In the genomic region with DNA sequence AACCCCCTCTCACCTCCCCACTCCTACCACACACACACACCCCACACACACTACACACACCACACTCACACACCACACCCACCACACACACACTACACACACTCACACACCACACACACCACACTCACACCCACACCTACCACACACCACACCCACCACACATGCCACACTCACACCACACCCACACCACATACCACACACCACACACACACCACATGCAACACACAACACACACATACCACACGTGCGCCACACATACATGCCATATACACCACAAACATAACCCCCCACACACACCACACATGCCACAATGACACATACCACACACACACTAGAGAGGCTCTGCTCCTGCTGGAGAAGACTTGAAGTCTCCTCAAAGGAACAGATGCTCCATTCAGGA, we compare ENCODE assay signal across 16 cellular contexts. TPM values are rescaled to one million over a fixed set of nuclear protein-coding genes. Genes with fewer than 3 reads are reported as not detected.
DNase-seq lines count a peak whose midpoint lies in the region; ATAC-seq, FAIRE-seq and TF ChIP-seq lines count a peak whose summit lies in the region.
"Had no signal": no experiment of that assay in that cellular context is flagged by ENCODE, and none has a peak within 500 bp of the region (broad histone marks: within the 10 kb centered on the region; RNA-seq: fewer than 3 reads in every experiment).

No MANE protein-coding gene starts in this region.

- no peak overlapping the region for H3K9ac ChIP-seq in kidney (ENCODE audit: low read length in 2 of 2)
- H3K9ac ChIP-seq: GM23248, KMS-11 had no signal

- peaks cover 4% of the 10 kb centered on the region for H3K9me3 Mint-ChIP-seq in activated T-helper 1 cell treated with anti-CD3 and anti-CD28 coated beads, Interleukin-12 subunit alpha, Interleukin-12 subunit beta, Interleukin-2, Interleukin-4 antibody, amounts not matched to agents 30 ng/mL and 10 ng/mL and 1 ng/mL, durations not matched to agents 14 hours and 24 hours and 36 hours
- H3K9me3 Mint-ChIP-seq in stimulated activated naive CD8-positive, alpha-beta T cell treated with anti-CD3 and anti-CD28 coated beads, Interleukin-15, amount 100 ng/mL, for 72 hours: peaks cover 0 to 5% of the 10 kb centered on the region in 2 donors
- H3K9me3 Mint-ChIP-seq: nephron progenitor cell had no signal

- H3K4me1 ChIP-seq in kidney (ENCODE audit: control insufficient read depth in 1 of 2, insufficient read depth in 1 of 2, low read depth in 1 of 2, low read length in 2 of 2): peaks cover 7% of the 10 kb centered on the region in 2 donors

- H3K36me3 Mint-ChIP-seq in activated T-helper 1 cell treated with anti-CD3 and anti-CD28 coated beads, Interleukin-12 subunit alpha, Interleukin-12 subunit beta, Interleukin-2, Interleukin-4 antibody, amounts not matched to agents 30 ng/mL and 10 ng/mL and 1 ng/mL, durations not matched to agents 14 hours and 24 hours and 36 hours (ENCODE audit: low read depth): peaks cover 16% of the 10 kb centered on the region

- no peak overlapping the region for H3K27ac ChIP-seq in kidney (ENCODE audit: low read depth in 2 of 2, low read length in 2 of 2)
- H3K27ac ChIP-seq: GM23248, hepatocyte, KMS-11 had no signal

- no peak for TF ChIP-seq CTCF in kidney (IDR thresholded peaks at IDR 0.05; ENCODE audit: borderline replicate concordance, extremely low read depth, insufficient read depth)

- H3K27ac Mint-ChIP-seq in activated T-helper 1 cell treated with anti-CD3 and anti-CD28 coated beads, Interleukin-12 subunit alpha, Interleukin-12 subunit beta, Interleukin-2, Interleukin-4 antibody, amounts not matched to agents 30 ng/mL and 10 ng/mL and 1 ng/mL, durations not matched to agents 14 hours and 24 hours and 36 hours: peak overlapping the region; percentile 84
- H3K27ac Mint-ChIP-seq in stimulated activated naive CD8-positive, alpha-beta T cell treated with anti-CD3 and anti-CD28 coated beads, Interleukin-15, amount 100 ng/mL, for 72 hours: peak overlapping the region; percentile 77 to 95
- H3K27ac Mint-ChIP-seq: nephron progenitor cell had no signal

- DNase-seq in stimulated activated CD4-positive, alpha-beta T cell treated with anti-CD3 and anti-CD28 coated beads, Interleukin-15, amount 100 ng/mL, for 24 hours: peak; percentile 47
- no peak for DNase-seq in stimulated activated CD4-positive, alpha-beta T cell treated with anti-CD3 and anti-CD28 coated beads, Interleukin-12 subunit alpha, Interleukin-12 subunit beta, amount 100 ng/mL, for 4 hours
- DNase-seq in activated T-helper 1 cell treated with anti-CD3 and anti-CD28 coated beads, Interleukin-12 subunit alpha, Interleukin-12 subunit beta, Interleukin-2, Interleukin-4 antibody, amounts not matched to agents 30 ng/mL and 10 ng/mL and 1 ng/mL, durations not matched to agents 14 hours and 24 hours and 36 hours (ENCODE audit: low spot score): no peak
- DNase-seq in kidney (peak; percentile 11), NCI-H345 treated with DMSO at 0.1 percent for 48 hours (lab: John Stamatoyannopoulos, UW; ENCODE audit: unreplicated experiment) (no peak), AML-193 (lab: John Stamatoyannopoulos, UW) (no peak)
- DNase-seq in stimulated activated naive CD8-positive, alpha-beta T cell treated with anti-CD3 and anti-CD28 coated beads, Interleukin-15, amount 100 ng/mL, for 72 hours: peak; percentile 62 to 71
- DNase-seq: amygdala, GM23248, left ventricle myocardium superior, NCI-H1436 treated with DMSO at 0.1 percent for 48 hours, NCI-H446, nephron progenitor cell had no signal

- H3K36me3 ChIP-seq in kidney (ENCODE audit: control insufficient read depth in 1 of 2, insufficient read depth in 2 of 2, low read length in 2 of 2): peaks cover 0 to under 1% of the 10 kb centered on the region in 2 donors

- no peaks in the 10 kb centered on the region for H3K9me3 ChIP-seq in kidney (ENCODE audit: control insufficient read depth in 1 of 2, low read length in 2 of 2)

- intact Hi-C loops in activated T-helper 1 cell treated with anti-CD3 and anti-CD28 coated beads, Interleukin-12 subunit alpha, Interleukin-12 subunit beta, Interleukin-2, Interleukin-4 antibody, amounts not matched to agents 30 ng/mL and 10 ng/mL and 1 ng/mL, durations not matched to agents 14 hours and 24 hours and 36 hours (cut with micrococcal nuclease): no loop called here
- intact Hi-C loops in kidney (cut with DNase I): no loop called here

- peak; percentile 37 for ATAC-seq in stimulated activated naive CD8-positive, alpha-beta T cell treated with anti-CD3 and anti-CD28 coated beads, Interleukin-15, amount 100 ng/mL, for 72 hours
- no peak for ATAC-seq in HG03520 (IDR thresholded peaks at IDR 0.05; ENCODE audit: unreplicated experiment)
- ATAC-seq: left ventricle myocardium superior had no signal

- H3K4me3 ChIP-seq in kidney (ENCODE audit: low read length in 2 of 2): no peak overlapping the region
- H3K4me3 ChIP-seq: GM23248, hepatocyte had no signal

- FAIRE-seq in kidney (lab: Jason Lieb, UNC): no peak

- peaks cover 72% of the 10 kb centered on the region for H3K4me1 Mint-ChIP-seq in activated T-helper 1 cell treated with anti-CD3 and anti-CD28 coated beads, Interleukin-12 subunit alpha, Interleukin-12 subunit beta, Interleukin-2, Interleukin-4 antibody, amounts not matched to agents 30 ng/mL and 10 ng/mL and 1 ng/mL, durations not matched to agents 14 hours and 24 hours and 36 hours (ENCODE audit: low read depth)
- H3K4me1 Mint-ChIP-seq in stimulated activated naive CD8-positive, alpha-beta T cell treated with anti-CD3 and anti-CD28 coated beads, Interleukin-15, amount 100 ng/mL, for 72 hours: peaks cover 79% of the 10 kb centered on the region

- peak overlapping the region; percentile 12 for H3K4me3 Mint-ChIP-seq in activated T-helper 1 cell treated with anti-CD3 and anti-CD28 coated beads, Interleukin-12 subunit alpha, Interleukin-12 subunit beta, Interleukin-2, Interleukin-4 antibody, amounts not matched to agents 30 ng/mL and 10 ng/mL and 1 ng/mL, durations not matched to agents 14 hours and 24 hours and 36 hours
- H3K4me3 Mint-ChIP-seq in stimulated activated naive CD8-positive, alpha-beta T cell treated with anti-CD3 and anti-CD28 coated beads, Interleukin-15, amount 100 ng/mL, for 72 hours: peak overlapping the region in 1 of 2 donors; percentile 39
- H3K4me3 Mint-ChIP-seq: nephron progenitor cell had no signal

- H3K27me3 Mint-ChIP-seq in activated T-helper 1 cell treated with anti-CD3 and anti-CD28 coated beads, Interleukin-12 subunit alpha, Interleukin-12 subunit beta, Interleukin-2, Interleukin-4 antibody, amounts not matched to agents 30 ng/mL and 10 ng/mL and 1 ng/mL, durations not matched to agents 14 hours and 24 hours and 36 hours (ENCODE audit: insufficient read depth): peaks cover 2% of the 10 kb centered on the region
- H3K27me3 Mint-ChIP-seq in stimulated activated naive CD8-positive, alpha-beta T cell treated with anti-CD3 and anti-CD28 coated beads, Interleukin-15, amount 100 ng/mL, for 72 hours: peaks cover 27% of the 10 kb centered on the region

RNA-seq across cellular contexts. Expression of a gene that starts 5.9 kb away (rescaled TPM):
- total RNA-seq in activated T-helper 1 cell treated with anti-CD3 and anti-CD28 coated beads, Interleukin-12 subunit alpha, Interleukin-12 subunit beta, Interleukin-2, Interleukin-4 antibody, amounts not matched to agents 30 ng/mL and 10 ng/mL and 1 ng/mL, durations not matched to agents 14 hours and 24 hours and 36 hours: 2.8 and 3.1 TPM in 2 replicates
- total RNA-seq in kidney: 0.66 TPM
- not detected for polyA plus RNA-seq in kidney (ENCODE audit: insufficient read depth, low read depth, low replicate concordance)

RNA-seq across cellular contexts. Expression of a gene that starts 25.8 kb away (rescaled TPM):
- 0.13 TPM in 1 of 2 replicates, not detected in the other for total RNA-seq in activated T-helper 1 cell treated with anti-CD3 and anti-CD28 coated beads, Interleukin-12 subunit alpha, Interleukin-12 subunit beta, Interleukin-2, Interleukin-4 antibody, amounts not matched to agents 30 ng/mL and 10 ng/mL and 1 ng/mL, durations not matched to agents 14 hours and 24 hours and 36 hours
- 0.91 TPM for total RNA-seq in kidney
- polyA plus RNA-seq in kidney (ENCODE audit: insufficient read depth, low read depth, low replicate concordance): 6.7 TPM
- total RNA-seq: GM23248 had no signal
- polyA plus RNA-seq: GM23248 had no signal

RNA-seq across cellular contexts. Expression of a gene that starts 56.3 kb away (rescaled TPM):
- 52.4 and 58.1 TPM in 2 replicates for total RNA-seq in activated T-helper 1 cell treated with anti-CD3 and anti-CD28 coated beads, Interleukin-12 subunit alpha, Interleukin-12 subunit beta, Interleukin-2, Interleukin-4 antibody, amounts not matched to agents 30 ng/mL and 10 ng/mL and 1 ng/mL, durations not matched to agents 14 hours and 24 hours and 36 hours
- 35.4 TPM for total RNA-seq in kidney
- 8.0 TPM for polyA plus RNA-seq in kidney (ENCODE audit: insufficient read depth, low read depth, low replicate concordance)

Comparison
In these comparisons a context has a peak if more than half of its experiments do, and no peak if none do; other contexts are left out.
1. DNase-seq: peak in stimulated activated CD4-positive, alpha-beta T cell treated with anti-CD3 and anti-CD28 coated beads, Interleukin-15, amount 100 ng/mL, for 24 hours (single experiment), kidney (single experiment) and stimulated activated naive CD8-positive, alpha-beta T cell treated with anti-CD3 and anti-CD28 coated beads, Interleukin-15, amount 100 ng/mL, for 72 hours (2 of 2); none in stimulated activated CD4-positive, alpha-beta T cell treated with anti-CD3 and anti-CD28 coated beads, Interleukin-12 subunit alpha, Interleukin-12 subunit beta, amount 100 ng/mL, for 4 hours (single experiment), activated T-helper 1 cell treated with anti-CD3 and anti-CD28 coated beads, Interleukin-12 subunit alpha, Interleukin-12 subunit beta, Interleukin-2, Interleukin-4 antibody, amounts not matched to agents 30 ng/mL and 10 ng/mL and 1 ng/mL, durations not matched to agents 14 hours and 24 hours and 36 hours (single experiment), NCI-H345 treated with DMSO at 0.1 percent for 48 hours (single experiment) and AML-193 (0 of 2).